In the genomic region with DNA sequence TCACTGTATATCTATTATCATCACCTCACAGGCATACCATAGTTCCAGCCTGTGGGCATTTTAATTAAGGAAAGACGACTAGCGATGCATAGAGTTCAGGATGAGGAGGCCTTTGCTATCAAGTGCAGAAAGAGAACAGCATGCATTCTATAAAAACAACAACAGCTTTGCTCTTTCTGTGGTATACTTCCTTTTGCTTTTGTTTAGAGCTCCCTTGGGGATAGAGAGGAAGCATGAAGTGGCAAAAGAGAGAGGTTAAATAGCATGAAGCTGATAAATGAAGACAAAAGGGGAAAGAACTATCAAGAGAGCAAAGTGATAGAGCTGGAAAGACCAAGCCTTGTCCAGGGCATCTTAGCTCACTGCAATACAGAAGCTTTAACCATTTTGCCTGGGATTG, we compare ENCODE assay signal across 13 cellular contexts. TPM values are rescaled to one million over a fixed set of nuclear protein-coding genes. Genes with fewer than 3 reads are reported as not detected.
DNase-seq lines count a peak whose midpoint lies in the region; ATAC-seq and TF ChIP-seq lines count a peak whose summit lies in the region.
"Had no signal": no experiment of that assay in that cellular context is flagged by ENCODE, and none has a peak within 500 bp of the region (broad histone marks: within the 10 kb centered on the region; RNA-seq: fewer than 3 reads in every experiment).

No MANE protein-coding gene starts in this region.

- peak; percentile 0 for DNase-seq in DMS 273 (lab: John Stamatoyannopoulos, UW; ENCODE audit: unreplicated experiment)
- DNase-seq in DMS 273 treated with DMSO at 0.1 percent for 48 hours (lab: John Stamatoyannopoulos, UW): no peak
- DNase-seq in stimulated activated effector memory CD8-positive, alpha-beta T cell treated with anti-CD3 and anti-CD28 coated beads, Interleukin-12 subunit alpha, Interleukin-12 subunit beta, amount 100 ng/mL, for 72 hours (ENCODE audit: low spot score in 2 of 2): no peak
- no peak for DNase-seq in tibial artery
- DNase-seq in stomach: no peak
- DNase-seq in NCI-H187 treated with DMSO at 0.1 percent for 48 hours (lab: John Stamatoyannopoulos, UW): no peak
- DNase-seq: NCI-H146, SIG-M5 had no signal

- H3K27ac Mint-ChIP-seq in stimulated activated effector memory CD8-positive, alpha-beta T cell treated with anti-CD3 and anti-CD28 coated beads, Interleukin-12 subunit alpha, Interleukin-12 subunit beta, amount 100 ng/mL, for 72 hours: peak overlapping the region; percentile 66
- H3K27ac Mint-ChIP-seq: brain had no signal

- H3K4me1 ChIP-seq in Loucy (ENCODE audit: insufficient read depth, low read length, poor library complexity, severe bottlenecking) (peaks cover 53% of the 10 kb centered on the region), tibial artery (no peaks in the 10 kb centered on the region), stomach (no peaks in the 10 kb centered on the region)

- 80 to 96% (median 86%) methylated on average over 2 of the region's 2 CpGs for WGBS in stomach, 5 donors

- H3K4me1 Mint-ChIP-seq in stimulated activated effector memory CD8-positive, alpha-beta T cell treated with anti-CD3 and anti-CD28 coated beads, Interleukin-12 subunit alpha, Interleukin-12 subunit beta, amount 100 ng/mL, for 72 hours: peaks cover 43% of the 10 kb centered on the region

- peak overlapping the region; percentile 55 for H3K4me3 Mint-ChIP-seq in stimulated activated effector memory CD8-positive, alpha-beta T cell treated with anti-CD3 and anti-CD28 coated beads, Interleukin-12 subunit alpha, Interleukin-12 subunit beta, amount 100 ng/mL, for 72 hours
- H3K4me3 Mint-ChIP-seq: brain had no signal

- H3K27me3 ChIP-seq in Loucy (ENCODE audit: insufficient read depth, low read length, poor library complexity, severe bottlenecking): no peaks in the 10 kb centered on the region
- H3K27me3 ChIP-seq in tibial artery: no peaks in the 10 kb centered on the region
- H3K27me3 ChIP-seq in stomach: no peaks in the 10 kb centered on the region

- intact Hi-C loops in tibial artery (cut with DNase I; ENCODE audit: low total_unique reads) (no loop called here), stomach (cut with DNase I; ENCODE audit: low total_unique reads) (no loop called here)

- no peak for TF ChIP-seq EP300 in stomach (IDR thresholded peaks at IDR 0.05)

- H3K27ac ChIP-seq in tibial artery (no peak overlapping the region), stomach (no peak overlapping the region)
- H3K27ac ChIP-seq: 22Rv1 had no signal

- H3K36me3 ChIP-seq in Loucy (ENCODE audit: insufficient read depth, low read length): no peaks in the 10 kb centered on the region
- H3K36me3 ChIP-seq in tibial artery: no peaks in the 10 kb centered on the region
- H3K36me3 ChIP-seq in stomach: no peaks in the 10 kb centered on the region

- peak overlapping the region; percentile 66 for H3K4me2 ChIP-seq in Loucy (ENCODE audit: low read depth, low read length, poor library complexity, severe bottlenecking)

- peaks cover 12% of the 10 kb centered on the region; the same call in 1 of the 2 replicates for H3F3A ChIP-seq in Loucy (ENCODE audit: low read depth)

- TF ChIP-seq POLR2A in stomach (IDR thresholded peaks at IDR 0.05): no peak

- H3K9me3 ChIP-seq in Loucy (ENCODE audit: insufficient read depth, low read depth, low read length) (no peaks in the 10 kb centered on the region), tibial artery (no peaks in the 10 kb centered on the region), stomach (no peaks in the 10 kb centered on the region)

- no peaks in the 10 kb centered on the region for H4K20me1 ChIP-seq in Loucy (ENCODE audit: insufficient read depth, low read length, poor library complexity, severe bottlenecking)

- peak; percentile 84 for ATAC-seq in HG02678 (IDR thresholded peaks at IDR 0.05; ENCODE audit: unreplicated experiment)
- no peak for ATAC-seq in stimulated activated effector memory CD8-positive, alpha-beta T cell treated with anti-CD3 and anti-CD28 coated beads, Interleukin-12 subunit alpha, Interleukin-12 subunit beta, amount 100 ng/mL, for 72 hours

- H3K9ac ChIP-seq in Loucy (ENCODE audit: low read depth, low read length, poor library complexity, severe bottlenecking): peak overlapping the region; percentile 19

- no peaks in the 10 kb centered on the region for H3K9me3 Mint-ChIP-seq in stimulated activated effector memory CD8-positive, alpha-beta T cell treated with anti-CD3 and anti-CD28 coated beads, Interleukin-12 subunit alpha, Interleukin-12 subunit beta, amount 100 ng/mL, for 72 hours
- H3K9me3 Mint-ChIP-seq: brain had no signal

- no peaks in the 10 kb centered on the region for H3K79me2 ChIP-seq in Loucy (ENCODE audit: insufficient read depth, low read length)

- H2AFZ ChIP-seq in Loucy (ENCODE audit: low read length): 0 out of 2 replicates have a peak overlapping the region, but pooled peaks have one; percentile 14

- H3K4me3 ChIP-seq in Loucy (ENCODE audit: low read length, poor library complexity, severe bottlenecking) (peak overlapping the region; percentile 50), tibial artery (no peak overlapping the region), stomach (no peak overlapping the region)

- no peaks in the 10 kb centered on the region for H3K36me3 Mint-ChIP-seq in stimulated activated effector memory CD8-positive, alpha-beta T cell treated with anti-CD3 and anti-CD28 coated beads, Interleukin-12 subunit alpha, Interleukin-12 subunit beta, amount 100 ng/mL, for 72 hours
- H3K36me3 Mint-ChIP-seq: brain had no signal

- TF ChIP-seq CTCF in Loucy (conservative IDR thresholded peaks at IDR 0.05; ENCODE audit: low read length) (no peak), tibial artery (IDR thresholded peaks at IDR 0.05) (no peak), stomach (IDR thresholded peaks at IDR 0.05) (no peak)

- H3K9me2 ChIP-seq in Loucy (replicated peaks; ENCODE audit: low read depth, low read length): no peaks in the 10 kb centered on the region

RNA-seq across cellular contexts. Expression of a gene that starts 23.5 kb away (rescaled TPM):
- not detected for total RNA-seq in stomach
- not detected for polyA plus RNA-seq in stomach
- total RNA-seq: fibroblast of lung had no signal
- polyA plus RNA-seq: fibroblast of lung had no signal
